36 cellular contexts compared by ENCODE assay signal in the genomic region with DNA sequence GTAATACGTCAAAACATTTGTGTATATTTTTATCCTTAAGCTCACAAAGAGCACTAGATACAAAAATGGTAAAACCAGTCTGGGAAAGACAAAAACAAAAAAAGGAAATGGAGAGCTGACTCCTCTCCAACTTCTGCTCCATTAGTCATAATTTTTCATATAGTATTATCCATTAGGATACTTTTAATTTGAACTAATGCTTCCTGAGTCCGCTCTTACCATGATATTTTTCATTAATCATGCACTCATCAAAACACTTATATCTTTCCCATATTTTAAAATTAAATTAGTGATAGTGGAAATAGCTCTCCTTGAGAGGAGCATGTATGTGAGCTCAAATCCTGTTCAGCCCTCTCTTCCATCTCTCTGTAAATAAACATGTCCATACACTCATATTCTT.
"Had no signal": no experiment of that assay in that cellular context is flagged by ENCODE, and none has a peak within 500 bp of the region (broad histone marks: within the 10 kb centered on the region; RNA-seq: fewer than 3 reads in every experiment).

No MANE protein-coding gene starts in this region.

- H3K27me3 ChIP-seq: MG63 had no signal

- H3K36me3 ChIP-seq: MG63 had no signal

- H3K9ac ChIP-seq: KMS-11 had no signal

- H3K4me2 ChIP-seq: KMS-11 had no signal

- H3K9me3 ChIP-seq: MG63 had no signal

- H3K4me3 ChIP-seq: MG63 had no signal

- H3K27ac ChIP-seq: KMS-11 had no signal

- DNase-seq: Karpas-422, Kasumi-1, KG1, MG63, MM.1S, MV-4-11, NCI-H1048, NCI-H1092, NCI-H1092 treated with DMSO at 0.1 percent for 48 hours, NCI-H1105, NCI-H1105 treated with DMSO at 0.1 percent for 48 hours, NCI-H1417, NCI-H1417 treated with DMSO at 0.1 percent for 48 hours, NCI-H1436, NCI-H1436 treated with DMSO at 0.1 percent for 48 hours, NCI-H146, NCI-H1694, NCI-H1694 treated with DMSO at 0.1 percent for 48 hours, NCI-H187, NCI-H187 treated with DMSO at 0.1 percent for 48 hours, NCI-H1930, NCI-H2029, NCI-H2029 treated with DMSO at 0.1 percent for 48 hours, NCI-H2081 treated with DMSO at 0.1 percent for 48 hours, NCI-H2107, NCI-H2171, NCI-H2171 treated with DMSO at 0.1 percent for 48 hours, NCI-H2227 treated with DMSO at 0.1 percent for 48 hours, NCI-H226, NCI-H345, NCI-H446, NCI-H446 treated with DMSO at 0.1 percent for 48 hours, NCI-H510A, NCI-H510A treated with DMSO at 0.1 percent for 48 hours, NCI-H524 had no signal
